Comparison of ENCODE assay signal across 19 cellular contexts in genomic region chr1:20600156-20600555, GRCh38. TPM values are rescaled to one million over a fixed set of nuclear protein-coding genes. Genes with fewer than 3 reads are reported as not detected.
"Had no signal": no experiment of that assay in that cellular context is flagged by ENCODE, and none has a peak within 500 bp of the region (broad histone marks: within the 10 kb centered on the region; RNA-seq: fewer than 3 reads in every experiment).

No MANE protein-coding gene starts in this region.

- DNase-seq: activated B cell treated with CpG ODN at 0.5 μM for 24 hours; activated CD4-positive, alpha-beta T cell treated with anti-CD3 and anti-CD28 coated beads for 48 hours; activated CD8-positive, alpha-beta T cell treated with anti-CD3 and anti-CD28 coated beads for 36 hours; activated gamma-delta T cell; activated naive CD8-positive, alpha-beta T cell treated with anti-CD3 and anti-CD28 coated beads for 36 hours; activated T-cell treated with anti-CD3 and anti-CD28 coated beads, Interleukin-2, amount 50 U/mL, for 4 hours; amygdala; body of pancreas; effector CD8-positive, alpha-beta T cell; foreskin melanocyte; kidney glomerular epithelial cell; ovary; spleen had no signal

- FAIRE-seq: endothelial cell of umbilical vein had no signal

- H3K9me3 ChIP-seq: body of pancreas, ovary, spleen, suprapubic skin had no signal

- H3K4me3 ChIP-seq: body of pancreas, ovary, spleen, suprapubic skin had no signal

- H3K4me1 ChIP-seq: body of pancreas, suprapubic skin had no signal

- ATAC-seq: activated CD8-positive, alpha-beta T cell treated with anti-CD3 and anti-CD28 coated beads for 36 hours; activated T-cell treated with anti-CD3 and anti-CD28 coated beads, Interleukin-2, amount 50 U/mL, for 4 hours; body of pancreas; sciatic nerve had no signal

- H3K27ac ChIP-seq: body of pancreas, ovary, suprapubic skin had no signal

- H3K27me3 ChIP-seq: body of pancreas, ovary, suprapubic skin had no signal

- H3K36me3 ChIP-seq: ovary, spleen, suprapubic skin had no signal

RNA-seq across cellular contexts. Expression of gene CDA, which starts 11.3 kb away (rescaled TPM):
- total RNA-seq: activated B cell treated with CpG ODN at 0.5 μM for 24 hours; activated CD8-positive, alpha-beta T cell treated with anti-CD3 and anti-CD28 coated beads for 36 hours; activated naive CD8-positive, alpha-beta T cell treated with anti-CD3 and anti-CD28 coated beads for 36 hours; activated T-cell treated with anti-CD3 and anti-CD28 coated beads, Interleukin-2, amount 50 U/mL, for 4 hours; body of pancreas had no signal
- polyA plus RNA-seq: neural cell had no signal

RNA-seq across cellular contexts. Expression of gene FAM43B, which starts 47.8 kb away (rescaled TPM):
- total RNA-seq: activated B cell treated with CpG ODN at 0.5 μM for 24 hours; activated CD8-positive, alpha-beta T cell treated with anti-CD3 and anti-CD28 coated beads for 36 hours; activated naive CD8-positive, alpha-beta T cell treated with anti-CD3 and anti-CD28 coated beads for 36 hours; endothelial cell of umbilical vein; fibroblast of lung; pulmonary artery endothelial cell had no signal
- polyA plus RNA-seq: endothelial cell of umbilical vein, fibroblast of lung had no signal
